ENCODE assay signal across 15 cellular contexts in the genomic region with DNA sequence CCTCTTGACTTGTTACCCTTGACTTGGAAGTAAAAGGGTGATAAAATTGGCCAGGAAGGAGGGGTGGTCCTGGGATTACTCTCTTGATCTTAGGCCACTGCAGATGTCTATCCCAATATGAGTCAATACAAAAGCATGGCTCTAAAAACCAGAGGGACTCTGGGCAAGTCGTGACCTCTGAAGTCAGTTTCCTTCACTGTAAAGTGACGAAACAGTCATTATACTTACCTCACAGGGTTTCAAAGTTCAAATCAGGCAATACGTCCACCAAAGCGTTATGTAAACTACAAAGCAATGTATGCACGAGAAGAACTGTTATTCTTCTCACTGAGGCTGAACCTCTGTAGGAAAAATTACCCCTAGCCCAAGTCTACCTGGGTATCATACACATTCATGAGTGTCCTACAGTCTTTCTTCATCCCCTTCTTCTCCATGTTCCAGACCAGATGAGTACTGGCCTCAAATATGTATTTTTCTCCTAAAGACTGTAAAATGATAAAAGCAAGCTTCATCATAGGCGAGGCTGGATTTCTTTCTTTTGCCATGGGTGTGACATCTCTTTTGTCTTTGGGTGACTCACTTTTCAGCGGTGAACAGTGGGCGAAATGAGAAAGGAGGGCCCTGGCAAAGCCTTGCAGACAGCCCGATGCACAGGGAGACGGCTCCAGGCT. TPM values are rescaled to one million over a fixed set of nuclear protein-coding genes. Genes with fewer than 3 reads are reported as not detected.
DNase-seq lines count a peak whose midpoint lies in the region; TF ChIP-seq lines count a peak whose summit lies in the region.
"Had no signal": no experiment of that assay in that cellular context is flagged by ENCODE, and none has a peak within 500 bp of the region (broad histone marks: within the 10 kb centered on the region; RNA-seq: fewer than 3 reads in every experiment).

No MANE protein-coding gene starts in this region.

- in situ Hi-C loops in brain microvascular endothelial cell (cut with HindIII; ENCODE audit: low pct_ligation_motif_present, low sequenced_read_pairs): no loop called here

- POLR2A ChIA-PET in MCF 10A (lab: Yijun Ruan, JAX): interaction anchor here (0.5 to 2.1 kb wide), 7 partner anchors 12 to 152 kb away, joined by 3 to 7 read pairs (median 4); partner anchors contain the start of gene GLG1

- H3K4me1 ChIP-seq in breast epithelium: no peaks in the 10 kb centered on the region
- H3K4me1 ChIP-seq: tibial artery had no signal

- H3K36me3 ChIP-seq in breast epithelium: peaks cover 8% of the 10 kb centered on the region
- H3K36me3 ChIP-seq in brain microvascular endothelial cell (replicated peaks): peaks cover 53% of the 10 kb centered on the region

- H3K4me3 ChIP-seq in breast epithelium: no peak overlapping the region
- H3K4me3 ChIP-seq in brain microvascular endothelial cell (ENCODE audit: low read depth, low read length): no peak overlapping the region
- H3K4me3 ChIP-seq: SK-N-MC, tibial artery had no signal

- no peaks in the 10 kb centered on the region for H3K9me3 ChIP-seq in breast epithelium
- H3K9me3 ChIP-seq: tibial artery had no signal

- TF ChIP-seq CTCF in MCF 10A (IDR thresholded peaks at IDR 0.05; ENCODE audit: unreplicated experiment) (no peak), breast epithelium (IDR thresholded peaks at IDR 0.05) (no peak), brain microvascular endothelial cell (IDR thresholded peaks at IDR 0.05; ENCODE audit: low read depth, low read length, missing control alignments) (no peak), type B pancreatic cell (conservative IDR thresholded peaks at IDR 0.05) (no peak)

- H3K27ac Mint-ChIP-seq in MCF 10A (ENCODE audit: low read depth, unreplicated experiment) (peak overlapping the region; percentile 94), type B pancreatic cell (peak overlapping the region; percentile 15)
- H3K27ac Mint-ChIP-seq: dendritic cell treated with granulocyte-macrophage colony-stimulating factor and Interleukin-4, amounts not matched to agents 40 ng/mL and 50 ng/mL, for 4 days had no signal

- H3K27me3 ChIP-seq in breast epithelium: no peaks in the 10 kb centered on the region
- H3K27me3 ChIP-seq in brain microvascular endothelial cell (replicated peaks): no peaks in the 10 kb centered on the region
- H3K27me3 ChIP-seq: tibial artery had no signal

- intact Hi-C loops in MCF 10A (cut with micrococcal nuclease) (no loop called here), breast epithelium (cut with DNase I; ENCODE audit: low total_unique reads) (no loop called here), head of caudate nucleus (cut with DNase I) (no loop called here), cardiac septum (cut with DNase I) (no loop called here)

- H3K9me3 Mint-ChIP-seq in MCF 10A (ENCODE audit: unreplicated experiment): no peaks in the 10 kb centered on the region
- no peaks in the 10 kb centered on the region for H3K9me3 Mint-ChIP-seq in type B pancreatic cell
- H3K9me3 Mint-ChIP-seq: activated naive CD8-positive, alpha-beta T cell treated with anti-CD3 and anti-CD28 coated beads, Interleukin-2, amount 10 ng/mL, durations not matched to agents 7 days and 5 days; dendritic cell treated with granulocyte-macrophage colony-stimulating factor and Interleukin-4, amounts not matched to agents 40 ng/mL and 50 ng/mL, for 4 days had no signal

- H3K4me1 Mint-ChIP-seq in MCF 10A (ENCODE audit: insufficient read depth, unreplicated experiment): peaks cover 20% of the 10 kb centered on the region
- H3K4me1 Mint-ChIP-seq in type B pancreatic cell (ENCODE audit: unreplicated experiment): no peaks in the 10 kb centered on the region

- no TSS peak for BruUV-seq in MCF 10A (replicated peaks; lab: Mats Ljungman, UMichigan)

- DNase-seq in MCF 10A (ENCODE audit: unreplicated experiment) (peak; percentile 74), breast epithelium (ENCODE audit: low spot score in 2 of 2) (no peak), brain microvascular endothelial cell (peak; percentile 48), head of caudate nucleus (peak in 39 of 42 donors; percentile 16 to 81 (median 48)), type B pancreatic cell (ENCODE audit: extremely low spot score, unreplicated experiment) (no peak), cardiac septum (ENCODE audit: low spot score) (no peak), RPMI8226 (no peak), NCI-H146 (lab: John Stamatoyannopoulos, UW) (no peak)
- DNase-seq: activated naive CD8-positive, alpha-beta T cell treated with anti-CD3 and anti-CD28 coated beads, Interleukin-2, amount 10 ng/mL, durations not matched to agents 7 days and 5 days; COR-L47; kidney glomerular epithelial cell; NCI-H1105; tibial artery had no signal

- H3K36me3 Mint-ChIP-seq in MCF 10A (ENCODE audit: insufficient read depth, unreplicated experiment) (peaks cover 71% of the 10 kb centered on the region), type B pancreatic cell (peaks cover 44% of the 10 kb centered on the region)

- no peak overlapping the region for H3K4me3 Mint-ChIP-seq in MCF 10A (ENCODE audit: unreplicated experiment)
- no peak overlapping the region for H3K4me3 Mint-ChIP-seq in type B pancreatic cell
- H3K4me3 Mint-ChIP-seq: activated naive CD8-positive, alpha-beta T cell treated with anti-CD3 and anti-CD28 coated beads, Interleukin-2, amount 10 ng/mL, durations not matched to agents 7 days and 5 days; dendritic cell treated with granulocyte-macrophage colony-stimulating factor and Interleukin-4, amounts not matched to agents 40 ng/mL and 50 ng/mL, for 4 days had no signal

- no peak for TF ChIP-seq POLR2A in breast epithelium (IDR thresholded peaks at IDR 0.05)

- CTCF ChIA-PET in MCF 10A (lab: Yijun Ruan, JAX): interaction anchor here (0.6 kb wide), 1 partner anchor 24 kb away, joined by 3 read pairs; no protein-coding TSS in a partner anchor

- no peak overlapping the region for H3K27ac ChIP-seq in breast epithelium
- H3K27ac ChIP-seq in brain microvascular endothelial cell: peak overlapping the region; percentile 54
- H3K27ac ChIP-seq: SK-N-MC, tibial artery had no signal

- H3K27me3 Mint-ChIP-seq in MCF 10A (ENCODE audit: insufficient read depth, unreplicated experiment) (no peaks in the 10 kb centered on the region), type B pancreatic cell (no peaks in the 10 kb centered on the region)
- H3K27me3 Mint-ChIP-seq: activated naive CD8-positive, alpha-beta T cell treated with anti-CD3 and anti-CD28 coated beads, Interleukin-2, amount 10 ng/mL, durations not matched to agents 7 days and 5 days; dendritic cell treated with granulocyte-macrophage colony-stimulating factor and Interleukin-4, amounts not matched to agents 40 ng/mL and 50 ng/mL, for 4 days had no signal

RNA-seq across cellular contexts. Expression of gene CLEC18B, which starts 34.5 kb away (rescaled TPM):
- total RNA-seq in MCF 10A (2022): 0.89 TPM in 1 of 2 replicates, not detected in the other
- 1 to 10 TPM in 1 of 3 donors, under 1 TPM in 1, not detected in 1; 0.16 to 1.6 TPM for total RNA-seq in breast epithelium
- 0.69 and 8.2 TPM in 2 replicates for total RNA-seq in type B pancreatic cell (ENCODE audit: low replicate concordance)
- 0.38 TPM for total RNA-seq in cardiac septum

Comparison
In these comparisons a context has a peak if more than half of its experiments do, and no peak if none do; other contexts are left out.
1. DNase-seq: peak in MCF 10A (single experiment), brain microvascular endothelial cell (single experiment) and head of caudate nucleus (39 of 42); none in breast epithelium (0 of 2), type B pancreatic cell (single experiment), cardiac septum (single experiment), RPMI8226 (single experiment) and NCI-H146 (single experiment).